1 cellular context compared by ENCODE assay signal in the genomic region with DNA sequence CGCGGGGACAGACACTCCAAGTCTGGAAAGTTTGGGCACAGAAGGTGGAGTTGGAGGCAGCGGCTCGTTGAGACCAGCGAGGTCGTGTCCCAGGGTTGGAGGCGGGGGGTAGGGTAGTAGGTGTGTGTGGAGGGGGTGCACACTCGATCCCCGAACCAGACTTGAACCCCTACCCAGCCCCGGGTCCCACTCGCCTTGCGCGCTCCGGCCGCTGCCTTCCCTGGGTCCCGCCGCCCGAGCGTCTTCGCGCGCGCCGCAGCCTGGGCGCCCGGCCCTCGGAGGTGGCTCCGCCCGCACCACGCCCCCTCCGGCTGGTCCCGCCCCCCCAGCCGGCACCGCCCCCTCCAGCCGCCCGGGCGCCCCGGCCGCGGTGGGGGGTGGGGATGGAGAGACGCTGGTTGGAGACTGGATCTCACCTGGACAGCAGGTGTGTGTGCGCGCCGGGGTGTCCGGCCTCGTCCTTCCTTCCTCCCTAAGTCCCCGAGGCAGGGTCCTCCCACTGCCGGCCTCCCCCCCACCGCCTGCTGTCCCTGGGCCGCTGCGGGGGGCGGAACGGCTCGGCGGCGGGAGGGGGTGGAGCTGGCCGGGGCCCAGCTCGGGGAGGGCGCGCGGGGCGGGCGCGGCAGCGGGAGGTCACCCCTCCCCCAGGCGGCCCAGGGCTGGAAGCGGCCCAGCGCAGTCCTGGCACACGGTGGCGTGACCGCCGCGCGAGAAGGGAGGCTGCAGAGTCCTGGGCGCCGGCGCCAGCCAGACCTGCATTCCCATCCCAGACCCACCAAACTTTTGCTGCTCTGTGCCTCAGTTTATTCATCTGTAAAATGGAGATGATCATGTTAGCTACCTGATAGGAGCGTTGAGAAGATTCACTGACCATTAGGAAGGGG.
A peak's percentile ranks its signal among the peaks of the same experiment; 100 is the strongest.
TF ChIP-seq lines count a peak whose summit lies in the region.

A gene (minus strand): TSS at position 255 of the 884 bp plus-strand sequence. CDS start 3,034 bp downstream, outside the sequence.

TF ChIP-seq in HepG2, 621 proteins besides CTCF, POLR2A, EP300 and RAD21 (continued from another document and continues in another):
- TF ChIP-seq, protein P1, sequence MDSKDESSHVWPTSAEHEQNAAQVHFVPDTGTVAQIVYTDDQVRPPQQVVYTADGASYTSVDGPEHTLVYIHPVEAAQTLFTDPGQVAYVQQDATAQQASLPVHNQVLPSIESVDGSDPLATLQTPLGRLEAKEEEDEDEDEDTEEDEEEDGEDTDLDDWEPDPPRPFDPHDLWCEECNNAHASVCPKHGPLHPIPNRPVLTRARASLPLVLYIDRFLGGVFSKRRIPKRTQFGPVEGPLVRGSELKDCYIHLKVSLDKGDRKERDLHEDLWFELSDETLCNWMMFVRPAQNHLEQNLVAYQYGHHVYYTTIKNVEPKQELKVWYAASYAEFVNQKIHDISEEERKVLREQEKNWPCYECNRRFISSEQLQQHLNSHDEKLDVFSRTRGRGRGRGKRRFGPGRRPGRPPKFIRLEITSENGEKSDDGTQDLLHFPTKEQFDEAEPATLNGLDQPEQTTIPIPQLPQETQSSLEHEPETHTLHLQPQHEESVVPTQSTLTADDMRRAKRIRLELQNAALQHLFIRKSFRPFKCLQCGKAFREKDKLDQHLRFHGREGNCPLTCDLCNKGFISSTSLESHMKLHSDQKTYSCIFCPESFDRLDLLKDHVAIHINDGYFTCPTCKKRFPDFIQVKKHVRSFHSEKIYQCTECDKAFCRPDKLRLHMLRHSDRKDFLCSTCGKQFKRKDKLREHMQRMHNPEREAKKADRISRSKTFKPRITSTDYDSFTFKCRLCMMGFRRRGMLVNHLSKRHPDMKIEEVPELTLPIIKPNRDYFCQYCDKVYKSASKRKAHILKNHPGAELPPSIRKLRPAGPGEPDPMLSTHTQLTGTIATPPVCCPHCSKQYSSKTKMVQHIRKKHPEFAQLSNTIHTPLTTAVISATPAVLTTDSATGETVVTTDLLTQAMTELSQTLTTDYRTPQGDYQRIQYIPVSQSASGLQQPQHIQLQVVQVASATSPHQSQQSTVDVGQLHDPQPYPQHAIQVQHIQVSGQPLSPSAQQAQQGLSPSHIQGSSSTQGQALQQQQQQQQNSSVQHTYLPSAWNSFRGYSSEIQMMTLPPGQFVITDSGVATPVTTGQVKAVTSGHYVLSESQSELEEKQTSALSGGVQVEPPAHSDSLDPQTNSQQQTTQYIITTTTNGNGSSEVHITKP (CRISPR knock-in tag; IDR thresholded peaks at IDR 0.05; ENCODE audit: low read depth) = no peak
- peak; percentile 24; the same call in 1 of the 2 replicates for TF ChIP-seq THAP11 (CRISPR knock-in tag; IDR thresholded peaks at IDR 0.05)
- TF ChIP-seq SP4 (CRISPR knock-in tag; IDR thresholded peaks at IDR 0.05) = peak; percentile 88
- TF ChIP-seq HHEX (CRISPR knock-in tag; IDR thresholded peaks at IDR 0.05) = no peak
- TF ChIP-seq MYC (CRISPR knock-in tag; IDR thresholded peaks at IDR 0.05; ENCODE audit: borderline replicate concordance) = peak; percentile 58; the same call in 1 of the 2 replicates
- 0 out of 2 replicates have a peak, but pooled peaks have one; percentile 32 for TF ChIP-seq PRMT3 (CRISPR knock-in tag; IDR thresholded peaks at IDR 0.05; ENCODE audit: borderline replicate concordance, low read depth)
- TF ChIP-seq, protein P2, sequence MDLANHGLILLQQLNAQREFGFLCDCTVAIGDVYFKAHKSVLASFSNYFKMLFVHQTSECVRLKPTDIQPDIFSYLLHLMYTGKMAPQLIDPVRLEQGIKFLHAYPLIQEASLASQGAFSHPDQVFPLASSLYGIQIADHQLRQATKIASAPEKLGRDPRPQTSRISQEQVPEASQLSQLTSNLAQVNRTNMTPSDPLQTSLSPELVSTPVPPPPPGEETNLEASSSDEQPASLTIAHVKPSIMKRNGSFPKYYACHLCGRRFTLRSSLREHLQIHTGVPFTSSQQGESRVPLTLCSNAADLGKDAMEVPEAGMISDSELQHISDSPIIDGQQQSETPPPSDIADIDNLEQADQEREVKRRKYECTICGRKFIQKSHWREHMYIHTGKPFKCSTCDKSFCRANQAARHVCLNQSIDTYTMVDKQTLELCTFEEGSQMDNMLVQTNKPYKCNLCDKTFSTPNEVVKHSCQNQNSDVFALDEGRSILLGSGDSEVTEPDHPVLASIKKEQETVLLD (CRISPR knock-in tag; IDR thresholded peaks at IDR 0.05; ENCODE audit: low read depth) = peak; percentile 80
- TF ChIP-seq GATAD2A (CRISPR knock-in tag; IDR thresholded peaks at IDR 0.05) = 0 out of 2 replicates have a peak, but pooled peaks have one; percentile 22
- 0 out of 2 replicates have a peak, but pooled peaks have one; percentile 45 for TF ChIP-seq ETV6 (CRISPR knock-in tag; conservative IDR thresholded peaks at IDR 0.05)
- peak; percentile 17; the same call in 1 of the 2 replicates for TF ChIP-seq SPEN (CRISPR knock-in tag; IDR thresholded peaks at IDR 0.05; ENCODE audit: low read depth)
- peak; percentile 52; the same call in 1 of the 2 replicates for TF ChIP-seq DMAP1 (CRISPR knock-in tag; IDR thresholded peaks at IDR 0.05)
- peak; percentile 93 for TF ChIP-seq ZNF263 (CRISPR knock-in tag; IDR thresholded peaks at IDR 0.05)
- TF ChIP-seq, protein P3, sequence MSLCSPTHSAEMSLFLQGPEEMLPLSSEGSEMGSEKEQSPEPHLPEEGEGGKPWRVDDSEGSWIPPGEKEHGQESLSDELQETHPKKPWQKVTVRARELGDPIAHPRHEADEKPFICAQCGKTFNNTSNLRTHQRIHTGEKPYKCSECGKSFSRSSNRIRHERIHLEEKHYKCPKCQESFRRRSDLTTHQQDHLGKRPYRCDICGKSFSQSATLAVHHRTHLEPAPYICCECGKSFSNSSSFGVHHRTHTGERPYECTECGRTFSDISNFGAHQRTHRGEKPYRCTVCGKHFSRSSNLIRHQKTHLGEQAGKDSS (CRISPR knock-in tag; IDR thresholded peaks at IDR 0.05; ENCODE audit: borderline replicate concordance, low read depth) = peak; percentile 72; the same call in 1 of the 2 replicates
- no peak for TF ChIP-seq ZNF101 (CRISPR knock-in tag; IDR thresholded peaks at IDR 0.05; ENCODE audit: borderline replicate concordance, low read depth)
- TF ChIP-seq YY1 (IDR thresholded peaks at IDR 0.05; ENCODE audit: insufficient read depth, insufficient replicate concordance, low read depth, low read length) = no peak
- TF ChIP-seq, protein P4, sequence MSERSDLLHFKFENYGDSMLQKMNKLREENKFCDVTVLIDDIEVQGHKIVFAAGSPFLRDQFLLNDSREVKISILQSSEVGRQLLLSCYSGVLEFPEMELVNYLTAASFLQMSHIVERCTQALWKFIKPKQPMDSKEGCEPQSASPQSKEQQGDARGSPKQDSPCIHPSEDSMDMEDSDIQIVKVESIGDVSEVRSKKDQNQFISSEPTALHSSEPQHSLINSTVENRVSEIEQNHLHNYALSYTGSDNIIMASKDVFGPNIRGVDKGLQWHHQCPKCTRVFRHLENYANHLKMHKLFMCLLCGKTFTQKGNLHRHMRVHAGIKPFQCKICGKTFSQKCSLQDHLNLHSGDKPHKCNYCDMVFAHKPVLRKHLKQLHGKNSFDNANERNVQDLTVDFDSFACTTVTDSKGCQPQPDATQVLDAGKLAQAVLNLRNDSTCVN (CRISPR knock-in tag; IDR thresholded peaks at IDR 0.05; ENCODE audit: borderline replicate concordance) = 0 out of 2 replicates have a peak, but pooled peaks have one; percentile 55
- TF ChIP-seq JDP2 (CRISPR knock-in tag; IDR thresholded peaks at IDR 0.05; ENCODE audit: borderline replicate concordance) = no peak
- no peak for TF ChIP-seq HDAC2 (CRISPR knock-in tag; IDR thresholded peaks at IDR 0.05)
- TF ChIP-seq NFKBIZ (CRISPR knock-in tag; IDR thresholded peaks at IDR 0.05) = 0 out of 2 replicates have a peak, but pooled peaks have one; percentile 53
- TF ChIP-seq, protein P5, sequence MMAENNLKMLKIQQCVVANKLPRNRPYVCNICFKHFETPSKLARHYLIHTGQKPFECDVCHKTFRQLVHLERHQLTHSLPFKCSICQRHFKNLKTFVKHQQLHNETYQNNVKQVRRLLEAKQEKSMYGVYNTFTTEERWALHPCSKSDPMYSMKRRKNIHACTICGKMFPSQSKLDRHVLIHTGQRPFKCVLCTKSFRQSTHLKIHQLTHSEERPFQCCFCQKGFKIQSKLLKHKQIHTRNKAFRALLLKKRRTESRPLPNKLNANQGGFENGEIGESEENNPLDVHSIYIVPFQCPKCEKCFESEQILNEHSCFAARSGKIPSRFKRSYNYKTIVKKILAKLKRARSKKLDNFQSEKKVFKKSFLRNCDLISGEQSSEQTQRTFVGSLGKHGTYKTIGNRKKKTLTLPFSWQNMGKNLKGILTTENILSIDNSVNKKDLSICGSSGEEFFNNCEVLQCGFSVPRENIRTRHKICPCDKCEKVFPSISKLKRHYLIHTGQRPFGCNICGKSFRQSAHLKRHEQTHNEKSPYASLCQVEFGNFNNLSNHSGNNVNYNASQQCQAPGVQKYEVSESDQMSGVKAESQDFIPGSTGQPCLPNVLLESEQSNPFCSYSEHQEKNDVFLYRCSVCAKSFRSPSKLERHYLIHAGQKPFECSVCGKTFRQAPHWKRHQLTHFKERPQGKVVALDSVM (CRISPR knock-in tag; IDR thresholded peaks at IDR 0.05) = peak; percentile 71
- no peak for TF ChIP-seq ZNF724P (CRISPR knock-in tag; IDR thresholded peaks at IDR 0.05; ENCODE audit: borderline replicate concordance)
- 0 out of 2 replicates have a peak, but pooled peaks have one; percentile 49 for TF ChIP-seq ZC3H13 (CRISPR knock-in tag; IDR thresholded peaks at IDR 0.05)
- TF ChIP-seq KLF16 (CRISPR knock-in tag; IDR thresholded peaks at IDR 0.05) = 0 out of 4 replicates have a peak, but pooled peaks of 1 of the 2 experiments have one; percentile 25
- no peak for TF ChIP-seq ZNF652 (CRISPR knock-in tag; IDR thresholded peaks at IDR 0.05; ENCODE audit: borderline replicate concordance, low read depth)
- no peak for TF ChIP-seq RXRB (CRISPR knock-in tag; IDR thresholded peaks at IDR 0.05; ENCODE audit: borderline replicate concordance)
- no peak for TF ChIP-seq KAT7 (CRISPR knock-in tag; IDR thresholded peaks at IDR 0.05; ENCODE audit: borderline replicate concordance)
- TF ChIP-seq, protein P6, sequence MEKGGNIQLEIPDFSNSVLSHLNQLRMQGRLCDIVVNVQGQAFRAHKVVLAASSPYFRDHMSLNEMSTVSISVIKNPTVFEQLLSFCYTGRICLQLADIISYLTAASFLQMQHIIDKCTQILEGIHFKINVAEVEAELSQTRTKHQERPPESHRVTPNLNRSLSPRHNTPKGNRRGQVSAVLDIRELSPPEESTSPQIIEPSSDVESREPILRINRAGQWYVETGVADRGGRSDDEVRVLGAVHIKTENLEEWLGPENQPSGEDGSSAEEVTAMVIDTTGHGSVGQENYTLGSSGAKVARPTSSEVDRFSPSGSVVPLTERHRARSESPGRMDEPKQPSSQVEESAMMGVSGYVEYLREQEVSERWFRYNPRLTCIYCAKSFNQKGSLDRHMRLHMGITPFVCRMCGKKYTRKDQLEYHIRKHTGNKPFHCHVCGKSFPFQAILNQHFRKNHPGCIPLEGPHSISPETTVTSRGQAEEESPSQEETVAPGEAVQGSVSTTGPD (CRISPR knock-in tag; IDR thresholded peaks at IDR 0.05) = 0 out of 2 replicates have a peak, but pooled peaks have one; percentile 41
- TF ChIP-seq, protein P7, sequence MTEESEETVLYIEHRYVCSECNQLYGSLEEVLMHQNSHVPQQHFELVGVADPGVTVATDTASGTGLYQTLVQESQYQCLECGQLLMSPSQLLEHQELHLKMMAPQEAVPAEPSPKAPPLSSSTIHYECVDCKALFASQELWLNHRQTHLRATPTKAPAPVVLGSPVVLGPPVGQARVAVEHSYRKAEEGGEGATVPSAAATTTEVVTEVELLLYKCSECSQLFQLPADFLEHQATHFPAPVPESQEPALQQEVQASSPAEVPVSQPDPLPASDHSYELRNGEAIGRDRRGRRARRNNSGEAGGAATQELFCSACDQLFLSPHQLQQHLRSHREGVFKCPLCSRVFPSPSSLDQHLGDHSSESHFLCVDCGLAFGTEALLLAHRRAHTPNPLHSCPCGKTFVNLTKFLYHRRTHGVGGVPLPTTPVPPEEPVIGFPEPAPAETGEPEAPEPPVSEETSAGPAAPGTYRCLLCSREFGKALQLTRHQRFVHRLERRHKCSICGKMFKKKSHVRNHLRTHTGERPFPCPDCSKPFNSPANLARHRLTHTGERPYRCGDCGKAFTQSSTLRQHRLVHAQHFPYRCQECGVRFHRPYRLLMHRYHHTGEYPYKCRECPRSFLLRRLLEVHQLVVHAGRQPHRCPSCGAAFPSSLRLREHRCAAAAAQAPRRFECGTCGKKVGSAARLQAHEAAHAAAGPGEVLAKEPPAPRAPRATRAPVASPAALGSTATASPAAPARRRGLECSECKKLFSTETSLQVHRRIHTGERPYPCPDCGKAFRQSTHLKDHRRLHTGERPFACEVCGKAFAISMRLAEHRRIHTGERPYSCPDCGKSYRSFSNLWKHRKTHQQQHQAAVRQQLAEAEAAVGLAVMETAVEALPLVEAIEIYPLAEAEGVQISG (CRISPR knock-in tag; IDR thresholded peaks at IDR 0.05) = peak; percentile 69
- TF ChIP-seq ETV5 (CRISPR knock-in tag; IDR thresholded peaks at IDR 0.05; ENCODE audit: borderline replicate concordance) = no peak
- no peak for TF ChIP-seq CC2D1A (CRISPR knock-in tag; IDR thresholded peaks at IDR 0.05)
- TF ChIP-seq, protein P8, sequence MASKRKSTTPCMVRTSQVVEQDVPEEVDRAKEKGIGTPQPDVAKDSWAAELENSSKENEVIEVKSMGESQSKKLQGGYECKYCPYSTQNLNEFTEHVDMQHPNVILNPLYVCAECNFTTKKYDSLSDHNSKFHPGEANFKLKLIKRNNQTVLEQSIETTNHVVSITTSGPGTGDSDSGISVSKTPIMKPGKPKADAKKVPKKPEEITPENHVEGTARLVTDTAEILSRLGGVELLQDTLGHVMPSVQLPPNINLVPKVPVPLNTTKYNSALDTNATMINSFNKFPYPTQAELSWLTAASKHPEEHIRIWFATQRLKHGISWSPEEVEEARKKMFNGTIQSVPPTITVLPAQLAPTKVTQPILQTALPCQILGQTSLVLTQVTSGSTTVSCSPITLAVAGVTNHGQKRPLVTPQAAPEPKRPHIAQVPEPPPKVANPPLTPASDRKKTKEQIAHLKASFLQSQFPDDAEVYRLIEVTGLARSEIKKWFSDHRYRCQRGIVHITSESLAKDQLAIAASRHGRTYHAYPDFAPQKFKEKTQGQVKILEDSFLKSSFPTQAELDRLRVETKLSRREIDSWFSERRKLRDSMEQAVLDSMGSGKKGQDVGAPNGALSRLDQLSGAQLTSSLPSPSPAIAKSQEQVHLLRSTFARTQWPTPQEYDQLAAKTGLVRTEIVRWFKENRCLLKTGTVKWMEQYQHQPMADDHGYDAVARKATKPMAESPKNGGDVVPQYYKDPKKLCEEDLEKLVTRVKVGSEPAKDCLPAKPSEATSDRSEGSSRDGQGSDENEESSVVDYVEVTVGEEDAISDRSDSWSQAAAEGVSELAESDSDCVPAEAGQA (IDR thresholded peaks at IDR 0.05; ENCODE audit: low read depth) = no peak
- TF ChIP-seq, protein P8 (CRISPR knock-in tag; IDR thresholded peaks at IDR 0.05; ENCODE audit: borderline replicate concordance) = no peak
